Comparison of ENCODE assay signal across 8 cellular contexts in the genomic region with DNA sequence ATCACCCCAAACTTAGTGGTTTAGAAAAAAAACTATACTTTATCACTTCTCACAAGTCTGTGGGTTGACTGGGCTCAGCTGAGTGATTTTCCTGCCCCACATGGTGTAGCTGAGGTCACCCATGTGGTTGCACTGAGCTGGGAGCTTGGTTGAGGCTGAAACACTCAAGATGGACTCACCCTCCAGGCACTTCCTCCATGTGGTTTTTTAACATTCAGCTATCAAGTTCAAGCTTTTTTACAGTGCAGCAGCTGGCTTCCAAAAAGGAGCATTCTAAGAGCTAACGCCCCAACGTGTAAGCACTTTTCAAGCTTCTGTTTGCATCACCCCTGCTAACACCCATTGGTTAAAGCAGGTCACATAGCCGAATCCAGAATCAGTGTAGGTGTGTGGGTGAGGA.
DNase-seq lines count a peak whose midpoint lies in the region; ATAC-seq and TF ChIP-seq lines count a peak whose summit lies in the region.

No MANE protein-coding gene starts in this region.

- in situ Hi-C loops in astrocyte of the cerebellum (cut with HindIII; ENCODE audit: low sequenced_read_pairs) = no loop called here

- H4K20me1 ChIP-seq in GM23338 (replicated peaks; ENCODE audit: insufficient read depth) = no peaks in the 10 kb centered on the region
- no peaks in the 10 kb centered on the region for H4K20me1 ChIP-seq in OCI-LY7 (ENCODE audit: insufficient read depth, low read length)

- H3K4me3 ChIP-seq in GM23338 (no peak overlapping the region), MG63 (no peak overlapping the region), astrocyte of the cerebellum (ENCODE audit: low read depth, low read length) (no peak overlapping the region), heart right ventricle (no peak overlapping the region), OCI-LY7 (ENCODE audit: low read depth, low read length, poor library complexity, severe bottlenecking) (no peak overlapping the region)

- H3K36me3 ChIP-seq in GM23338 (ENCODE audit: insufficient read depth) (no peaks in the 10 kb centered on the region), MG63 (no peaks in the 10 kb centered on the region), heart right ventricle (no peaks in the 10 kb centered on the region), OCI-LY7 (ENCODE audit: insufficient read depth, low read length) (no peaks in the 10 kb centered on the region)

- 0 out of 2 replicates have a peak, but pooled peaks cover 3% of the 10 kb centered on the region for H3K9me2 ChIP-seq in GM23338 (ENCODE audit: insufficient read depth)
- H3K9me2 ChIP-seq in OCI-LY7 (ENCODE audit: insufficient read depth, low read length) = no peaks in the 10 kb centered on the region

- no peak overlapping the region for H3K4me2 ChIP-seq in GM23338
- no peak overlapping the region for H3K4me2 ChIP-seq in OCI-LY7 (ENCODE audit: low read length)

- no peaks in the 10 kb centered on the region for H3K79me2 ChIP-seq in GM23338 (replicated peaks; ENCODE audit: insufficient read depth)
- no peaks in the 10 kb centered on the region for H3K79me2 ChIP-seq in OCI-LY7 (ENCODE audit: insufficient read depth, low read depth, low read length)

- no peak for DNase-seq in GM23338 (ENCODE audit: low spot score)
- DNase-seq in MG63 = peak; percentile 30
- peak; percentile 91 for DNase-seq in astrocyte of the cerebellum (ENCODE audit: low read depth)
- DNase-seq in stimulated activated CD8-positive, alpha-beta memory T cell treated with anti-CD3 and anti-CD28 coated beads, Interleukin-7, amount 100 ng/mL, for 4 hours (ENCODE audit: low read depth in 2 of 2) = peak; percentile 16 to 25
- DNase-seq in heart right ventricle = no peak
- DNase-seq in OCI-LY7 (ENCODE audit: low spot score) = no peak
- DNase-seq in occipital lobe (lab: John Stamatoyannopoulos, UW) = no peak

- 0 out of 2 replicates have a peak overlapping the region, but pooled peaks have one; percentile 54 for H2AFZ ChIP-seq in GM23338
- H2AFZ ChIP-seq in OCI-LY7 (ENCODE audit: low read length) = no peak overlapping the region

- no peaks in the 10 kb centered on the region for H3K36me3 Mint-ChIP-seq in GM23338 (ENCODE audit: low read depth)

- H3K9me3 ChIP-seq in MG63 (no peaks in the 10 kb centered on the region), heart right ventricle (no peaks in the 10 kb centered on the region), OCI-LY7 (ENCODE audit: low read length) (no peaks in the 10 kb centered on the region)

- BruUV-seq in OCI-LY7 (replicated peaks; lab: Mats Ljungman, UMichigan) = no TSS peak

- no peak overlapping the region for H3K27ac Mint-ChIP-seq in GM23338

- ATAC-seq in GM18502 (IDR thresholded peaks at IDR 0.05; ENCODE audit: poor library complexity, unreplicated experiment) (peak; percentile 97), GM23338 (no peak), heart right ventricle (no peak)

- no peak for TF ChIP-seq CTCF in GM23338 (conservative IDR thresholded peaks at IDR 0.05; ENCODE audit: low read depth in 2 of 2)
- TF ChIP-seq CTCF in astrocyte of the cerebellum (IDR thresholded peaks at IDR 0.05; ENCODE audit: low read depth, low read length, missing control alignments) = no peak
- no peak for TF ChIP-seq CTCF in heart right ventricle (IDR thresholded peaks at IDR 0.05)
- TF ChIP-seq CTCF in OCI-LY7 (conservative IDR thresholded peaks at IDR 0.05; ENCODE audit: low read length) = no peak

- H3K27me3 ChIP-seq in GM23338 (ENCODE audit: insufficient read depth) (no peaks in the 10 kb centered on the region), MG63 (no peaks in the 10 kb centered on the region), heart right ventricle (no peaks in the 10 kb centered on the region)

- intact Hi-C loops in heart right ventricle (cut with DNase I) = no loop called here
- intact Hi-C loops in OCI-LY7 (cut with micrococcal nuclease; ENCODE audit: unreplicated experiment) = no loop called here

- peaks cover 15% of the 10 kb centered on the region for H3K4me1 ChIP-seq in GM23338 (ENCODE audit: insufficient read depth)
- no peaks in the 10 kb centered on the region for H3K4me1 ChIP-seq in heart right ventricle
- no peaks in the 10 kb centered on the region for H3K4me1 ChIP-seq in OCI-LY7 (ENCODE audit: insufficient read depth, low read length, poor library complexity, severe bottlenecking)

- H3K4me3 Mint-ChIP-seq in GM23338 = no peak overlapping the region

- WGBS in heart right ventricle, 2 donors = 68 to 71% methylated on average over 3 of the region's 3 CpGs

- CTCF ChIA-PET in OCI-LY7 (lab: Charles Lee; ENCODE audit: unreplicated experiment) = no interaction called here

- H3K4me1 Mint-ChIP-seq in GM23338 = peaks cover 11% of the 10 kb centered on the region

- H3K9me3 Mint-ChIP-seq in GM23338 = no peaks in the 10 kb centered on the region; the same call in 2 of the 3 replicates

- H3K27me3 Mint-ChIP-seq in GM23338 (ENCODE audit: insufficient read depth, low read depth, poor library complexity) = no peaks in the 10 kb centered on the region

- POLR2A ChIA-PET in OCI-LY7 (lab: Charles Lee) = interaction anchor here (0.7 kb wide), 1 partner anchor 28 kb away, joined by 3 read pairs; no protein-coding TSS in a partner anchor

- H3K27ac ChIP-seq in GM23338 (ENCODE audit: low read depth) (no peak overlapping the region), heart right ventricle (no peak overlapping the region), OCI-LY7 (ENCODE audit: low read depth, low read length, poor library complexity, severe bottlenecking) (no peak overlapping the region)

- H3F3A ChIP-seq in GM23338 (replicated peaks; ENCODE audit: low read depth) = no peaks in the 10 kb centered on the region

TF ChIP-seq in GM23338, 12 proteins besides CTCF, POLR2A, EP300 and RAD21:
- TF ChIP-seq ZNF331 (CRISPR knock-in tag; IDR thresholded peaks at IDR 0.05; ENCODE audit: low read depth) (peak; percentile 67), ZNF114 (CRISPR knock-in tag; IDR thresholded peaks at IDR 0.05) (no peak)

Comparison
In these comparisons a context has a peak if more than half of its experiments do, and no peak if none do; other contexts are left out.
1. DNase-seq: peak in MG63 (single experiment), astrocyte of the cerebellum (single experiment) and stimulated activated CD8-positive, alpha-beta memory T cell treated with anti-CD3 and anti-CD28 coated beads, Interleukin-7, amount 100 ng/mL, for 4 hours (2 of 2); none in GM23338 (single experiment), heart right ventricle (0 of 2), OCI-LY7 (single experiment) and occipital lobe (single experiment).